In genomic region chr4:825063-825968, GRCh38 we compare ENCODE assay signal across 8 cellular contexts. TPM values are rescaled to one million over a fixed set of nuclear protein-coding genes. Genes with fewer than 3 reads are reported as not detected.
DNase-seq lines count a peak whose midpoint lies in the region; ATAC-seq and TF ChIP-seq lines count a peak whose summit lies in the region.

No MANE protein-coding gene starts in this region.

- H3K4me3 Mint-ChIP-seq in stimulated activated naive CD8-positive, alpha-beta T cell treated with anti-CD3 and anti-CD28 coated beads, Interleukin-15, amount 100 ng/mL, for 72 hours, result peak overlapping the region; percentile 53 to 60
- H3K4me3 Mint-ChIP-seq in activated naive CD4-positive, alpha-beta T cell treated with anti-CD3 and anti-CD28 coated beads, Interleukin-2, amount 50 U/mL, for 24 hours, result peak overlapping the region; percentile 4

- ATAC-seq in stimulated activated naive CD8-positive, alpha-beta T cell treated with anti-CD3 and anti-CD28 coated beads, Interleukin-15, amount 100 ng/mL, for 72 hours, result no peak
- no peak for ATAC-seq in stimulated activated naive CD8-positive, alpha-beta T cell treated with anti-CD3 and anti-CD28 coated beads, Interleukin-15, Interleukin-2, amounts not matched to agents 100 U/mL and 50 U/mL, for 24 hours
- no peak for ATAC-seq in HG03571 (IDR thresholded peaks at IDR 0.05; ENCODE audit: unreplicated experiment)

- H3K9me3 Mint-ChIP-seq in stimulated activated naive CD8-positive, alpha-beta T cell treated with anti-CD3 and anti-CD28 coated beads, Interleukin-15, amount 100 ng/mL, for 72 hours, result no peaks in the 10 kb centered on the region
- H3K9me3 Mint-ChIP-seq in activated naive CD4-positive, alpha-beta T cell treated with anti-CD3 and anti-CD28 coated beads, Interleukin-2, amount 50 U/mL, for 24 hours, result no peaks in the 10 kb centered on the region

- no peak for DNase-seq in stimulated activated naive CD8-positive, alpha-beta T cell treated with anti-CD3 and anti-CD28 coated beads, Interleukin-15, amount 100 ng/mL, for 72 hours
- DNase-seq in stimulated activated naive CD8-positive, alpha-beta T cell treated with anti-CD3 and anti-CD28 coated beads, Interleukin-15, Interleukin-2, amounts not matched to agents 100 U/mL and 50 U/mL, for 24 hours, result no peak
- DNase-seq in hepatic stellate cell (ENCODE audit: low spot score), result peak; percentile 68
- DNase-seq in suprapubic skin (ENCODE audit: low spot score in 2 of 2), result peak in 1 of 2 donors; percentile 50
- no peak for DNase-seq in activated CD8-positive, alpha-beta memory T cell treated with anti-CD3 and anti-CD28 coated beads, Interleukin-2, amount 50 U/mL, for 4 hours
- DNase-seq in cortex of kidney (lab: John Stamatoyannopoulos, UW), result no peak

- no peaks in the 10 kb centered on the region for H3K36me3 ChIP-seq in suprapubic skin

- no peaks in the 10 kb centered on the region for H3K9me3 ChIP-seq in suprapubic skin

- no peak overlapping the region for H3K27ac ChIP-seq in suprapubic skin

- no peak for TF ChIP-seq EP300 in suprapubic skin (IDR thresholded peaks at IDR 0.05)

- H3K27ac Mint-ChIP-seq in stimulated activated naive CD8-positive, alpha-beta T cell treated with anti-CD3 and anti-CD28 coated beads, Interleukin-15, amount 100 ng/mL, for 72 hours, result no peak overlapping the region
- H3K27ac Mint-ChIP-seq in activated naive CD4-positive, alpha-beta T cell treated with anti-CD3 and anti-CD28 coated beads, Interleukin-2, amount 50 U/mL, for 24 hours, result no peak overlapping the region

- peaks cover 85% of the 10 kb centered on the region for H3K27me3 Mint-ChIP-seq in stimulated activated naive CD8-positive, alpha-beta T cell treated with anti-CD3 and anti-CD28 coated beads, Interleukin-15, amount 100 ng/mL, for 72 hours
- H3K27me3 Mint-ChIP-seq in activated naive CD4-positive, alpha-beta T cell treated with anti-CD3 and anti-CD28 coated beads, Interleukin-2, amount 50 U/mL, for 24 hours, result peaks cover 34% of the 10 kb centered on the region

- H3K4me1 Mint-ChIP-seq in stimulated activated naive CD8-positive, alpha-beta T cell treated with anti-CD3 and anti-CD28 coated beads, Interleukin-15, amount 100 ng/mL, for 72 hours, result peaks cover 8% of the 10 kb centered on the region
- H3K4me1 Mint-ChIP-seq in activated naive CD4-positive, alpha-beta T cell treated with anti-CD3 and anti-CD28 coated beads, Interleukin-2, amount 50 U/mL, for 24 hours, result peaks cover 5% of the 10 kb centered on the region

- peaks cover 97% of the 10 kb centered on the region for H3K27me3 ChIP-seq in suprapubic skin

- TF ChIP-seq CTCF in suprapubic skin (IDR thresholded peaks at IDR 0.05), result no peak

- H3K4me3 ChIP-seq in suprapubic skin, result peak overlapping the region; percentile 51

- no peak for TF ChIP-seq POLR2A in suprapubic skin (IDR thresholded peaks at IDR 0.05)

- WGBS in suprapubic skin, result 10% methylated on average over 18 of the region's 94 CpGs

- peaks cover 22% of the 10 kb centered on the region for H3K4me1 ChIP-seq in suprapubic skin

- H3K36me3 Mint-ChIP-seq in activated naive CD4-positive, alpha-beta T cell treated with anti-CD3 and anti-CD28 coated beads, Interleukin-2, amount 50 U/mL, for 24 hours, result peaks cover 1% of the 10 kb centered on the region

RNA-seq across cellular contexts. Expression of gene CPLX1, which starts 0.6 kb away (rescaled TPM):
- total RNA-seq in suprapubic skin, result under 1 TPM in 2 of 4 donors, not detected in 2; 0.38 to 0.44 TPM
